23 cellular contexts compared by ENCODE assay signal in genomic region chr6:84252140-84252539, GRCh38.
"Had no signal": no experiment of that assay in that cellular context is flagged by ENCODE, and none has a peak within 500 bp of the region (broad histone marks: within the 10 kb centered on the region; RNA-seq: fewer than 3 reads in every experiment).

No MANE protein-coding gene starts in this region.

- H3K9me3 ChIP-seq: prostate gland, spleen, tibial artery, upper lobe of left lung, uterus had no signal

- H3K9me3 Mint-ChIP-seq: naive B cell; nephron; stimulated activated memory B cell treated with anti-CD40 and anti-IgM and Interleukin-4, amounts not matched to agents 10 μg/mL and 1 μg/mL and 100 μg/mL, for 72 hours; stimulated activated naive CD8-positive, alpha-beta T cell treated with anti-CD3 and anti-CD28 coated beads, Interleukin-15, Interleukin-2, amounts not matched to agents 100 ng/mL and 50 ng/mL, for 24 hours had no signal

- H3K9ac ChIP-seq: parathyroid adenoma had no signal

- DNase-seq: effector memory CD4-positive, alpha-beta T cell; foreskin keratinocyte; kidney; left cardiac atrium; left ventricle myocardium superior; mesendoderm; naive B cell; occipital lobe; spleen; stimulated activated CD4-positive, alpha-beta T cell treated with anti-CD3 and anti-CD28 coated beads, Interleukin-15, amount 100 ng/mL, for 24 hours; stimulated activated CD4-positive, alpha-beta T cell treated with anti-CD3 and anti-CD28 coated beads, Interleukin-1b, Interleukin-23, amount 100 ng/mL, for 48 hours; stimulated activated CD4-positive, alpha-beta T cell treated with anti-CD3 and anti-CD28 coated beads, Interleukin-4, amount 100 ng/mL, for 24 hours; tibial artery; upper lobe of left lung; uterus had no signal

- H3K27me3 ChIP-seq: tibial artery, upper lobe of left lung, uterus had no signal

- H3K27ac ChIP-seq: foreskin keratinocyte, parathyroid adenoma, prostate gland, spleen, tibial artery, upper lobe of left lung, uterus had no signal

- H3K4me3 ChIP-seq: lung, prostate gland, spleen, tibial artery, upper lobe of left lung, uterus had no signal

- H3K36me3 Mint-ChIP-seq: naive B cell; stimulated activated memory B cell treated with anti-CD40 and anti-IgM and Interleukin-4, amounts not matched to agents 10 μg/mL and 1 μg/mL and 100 μg/mL, for 72 hours had no signal

- H3K36me3 ChIP-seq: prostate gland, spleen, tibial artery, upper lobe of left lung, uterus had no signal

- H3K4me1 ChIP-seq: foreskin keratinocyte, parathyroid adenoma, prostate gland, spleen, upper lobe of left lung, uterus had no signal

- H3K79me2 ChIP-seq: parathyroid adenoma had no signal

- H3K4me3 Mint-ChIP-seq: naive B cell; nephron; stimulated activated memory B cell treated with anti-CD40 and anti-IgM and Interleukin-4, amounts not matched to agents 10 μg/mL and 1 μg/mL and 100 μg/mL, for 72 hours; stimulated activated naive CD8-positive, alpha-beta T cell treated with anti-CD3 and anti-CD28 coated beads, Interleukin-15, Interleukin-2, amounts not matched to agents 100 ng/mL and 50 ng/mL, for 24 hours had no signal

- H3K27ac Mint-ChIP-seq: naive B cell; nephron; stimulated activated memory B cell treated with anti-CD40 and anti-IgM and Interleukin-4, amounts not matched to agents 10 μg/mL and 1 μg/mL and 100 μg/mL, for 72 hours; stimulated activated naive CD8-positive, alpha-beta T cell treated with anti-CD3 and anti-CD28 coated beads, Interleukin-15, Interleukin-2, amounts not matched to agents 100 ng/mL and 50 ng/mL, for 24 hours had no signal

- H2AFZ ChIP-seq: parathyroid adenoma had no signal

- ATAC-seq: esophagus mucosa; foreskin keratinocyte; left ventricle myocardium superior; sciatic nerve; stimulated activated memory B cell treated with anti-CD40 and anti-IgM and Interleukin-4, amounts not matched to agents 10 μg/mL and 1 μg/mL and 100 μg/mL, for 72 hours had no signal

- FAIRE-seq: kidney had no signal
